Comparison of ENCODE assay signal across 8 cellular contexts in genomic region chr10:80104066-80104926, GRCh38. TPM values are rescaled to one million over a fixed set of nuclear protein-coding genes. Genes with fewer than 3 reads are reported as not detected.
DNase-seq lines count a peak whose midpoint lies in the region; ATAC-seq, FAIRE-seq and TF ChIP-seq lines count a peak whose summit lies in the region.

No MANE protein-coding gene starts in this region.

- peaks cover 0 to 5% of the 10 kb centered on the region in 2 donors for H3K4me1 ChIP-seq in naive thymus-derived CD4-positive, alpha-beta T cell (ENCODE audit: control insufficient read depth in 2 of 2, insufficient read depth in 2 of 2, low read length in 2 of 2)

- peak; percentile 22 for DNase-seq in GM12892 (ENCODE audit: insufficient read length)
- DNase-seq in naive thymus-derived CD4-positive, alpha-beta T cell = peak in 4 of 9 donors; percentile 6 to 20 (median 14)
- DNase-seq in NOMO-1 treated with dmso at 0.1 percent for 144 hours (lab: John Stamatoyannopoulos, UW; ENCODE audit: unreplicated experiment) = no peak
- DNase-seq in stimulated activated naive CD4-positive, alpha-beta T cell treated with Interleukin-2 at 50 U/mL for 16 hours (lab: John Stamatoyannopoulos, UW) = no peak
- DNase-seq in inferior parietal cortex (ENCODE audit: extremely low spot score) = no peak
- no peak for DNase-seq in MV-4-11 (lab: John Stamatoyannopoulos, UW)

- H3K4me3 ChIP-seq in naive thymus-derived CD4-positive, alpha-beta T cell (ENCODE audit: low read length) = no peak overlapping the region

- CTCF ChIA-PET in naive thymus-derived CD4-positive, alpha-beta T cell (lab: Charles Lee) = interaction anchor here (0.6 to 0.7 kb wide), 2 partner anchors 17 to 52 kb away, joined by 3 read pairs; no protein-coding TSS in a partner anchor

- peaks cover 11 to 21% (median 19%) of the 10 kb centered on the region in 5 experiments for H3K9me3 Mint-ChIP-seq in brain
- peaks cover 5 to 22% (median 12%) of the 10 kb centered on the region in 11 donors for H3K9me3 Mint-ChIP-seq in naive thymus-derived CD4-positive, alpha-beta T cell

- no peak for FAIRE-seq in GM12892 (lab: Jason Lieb, UNC)

- no peak for TF ChIP-seq CTCF in brain (conservative IDR thresholded peaks at IDR 0.05)

- POLR2A ChIA-PET in naive thymus-derived CD4-positive, alpha-beta T cell (lab: Charles Lee) = interaction anchor here (0.7 to 0.9 kb wide), 2 partner anchors 25 to 781 kb away, joined by 3 to 4 read pairs; partner anchors contain the start of gene TMEM254

- H3K27ac Mint-ChIP-seq in brain = peak overlapping the region in 3 of 5 experiments; percentile 81 to 93 (median 88)
- H3K27ac Mint-ChIP-seq in naive thymus-derived CD4-positive, alpha-beta T cell = peak overlapping the region in 3 of 9 donors; percentile 25 to 76 (median 41)

- intact Hi-C loops in naive thymus-derived CD4-positive, alpha-beta T cell (cut with micrococcal nuclease) = no loop called here

- no peaks in the 10 kb centered on the region for H3K27me3 Mint-ChIP-seq in brain
- H3K27me3 Mint-ChIP-seq in naive thymus-derived CD4-positive, alpha-beta T cell = peaks cover 0 to 4% (median 0%) of the 10 kb centered on the region in 5 donors

- H3K27ac ChIP-seq in naive thymus-derived CD4-positive, alpha-beta T cell (ENCODE audit: low read depth, low read length) = no peak overlapping the region

- H3K9me3 ChIP-seq in naive thymus-derived CD4-positive, alpha-beta T cell (ENCODE audit: control insufficient read depth in 2 of 3, low read length in 3 of 3) = peaks cover 0 to 9% (median 0%) of the 10 kb centered on the region in 3 experiments

- TF ChIP-seq POLR2A in GM12892 (IDR thresholded peaks at IDR 0.05; ENCODE audit: low read depth, low read length) = no peak

- peaks cover 44% of the 10 kb centered on the region for H3K4me1 Mint-ChIP-seq in brain
- peaks cover 0 to 18% (median 14%) of the 10 kb centered on the region in 7 donors for H3K4me1 Mint-ChIP-seq in naive thymus-derived CD4-positive, alpha-beta T cell

- peak overlapping the region in 2 of 5 experiments; percentile 6 to 18 for H3K4me3 Mint-ChIP-seq in brain
- H3K4me3 Mint-ChIP-seq in naive thymus-derived CD4-positive, alpha-beta T cell = no peak overlapping the region

- H3K36me3 Mint-ChIP-seq in brain = peaks cover 11% of the 10 kb centered on the region
- peaks cover 0 to 15% (median 0%) of the 10 kb centered on the region in 5 donors for H3K36me3 Mint-ChIP-seq in naive thymus-derived CD4-positive, alpha-beta T cell

- no peaks in the 10 kb centered on the region for H3K36me3 ChIP-seq in naive thymus-derived CD4-positive, alpha-beta T cell (ENCODE audit: control insufficient read depth in 2 of 3, insufficient read depth in 3 of 3, low read length in 3 of 3)

- H3K27me3 ChIP-seq in naive thymus-derived CD4-positive, alpha-beta T cell (ENCODE audit: control insufficient read depth in 2 of 2, insufficient read depth in 2 of 2, low read length in 2 of 2) = no peaks in the 10 kb centered on the region

- ATAC-seq in HG02970 (IDR thresholded peaks at IDR 0.05; ENCODE audit: low FRiP score, unreplicated experiment) = peak; percentile 64
- ATAC-seq in naive thymus-derived CD4-positive, alpha-beta T cell = peak; percentile 77

RNA-seq across cellular contexts. Expression of gene TMEM254, which starts 25.8 kb away (rescaled TPM):
- 14.1 TPM for polyA plus RNA-seq in GM12892 (2012; ENCODE audit: missing spikeins)
- polyA plus RNA-seq in brain (ENCODE audit: insufficient read depth, low read depth, low replicate concordance) = 37.5 TPM
- 10 to 100 TPM in 4 of 5 experiments, 1 to 10 TPM in 1; 7.3 to 19.6 (median 17.1) TPM for total RNA-seq in naive thymus-derived CD4-positive, alpha-beta T cell
- polyA plus RNA-seq in naive thymus-derived CD4-positive, alpha-beta T cell = 10 to 100 TPM; 37.4 to 44.5 TPM

RNA-seq across cellular contexts. Expression of gene PLAC9, which starts 28.2 kb away (rescaled TPM):
- not detected for polyA plus RNA-seq in GM12892 (2012; ENCODE audit: missing spikeins)
- polyA plus RNA-seq in brain (ENCODE audit: insufficient read depth, low read depth, low replicate concordance) = 6.4 TPM
- not detected for total RNA-seq in naive thymus-derived CD4-positive, alpha-beta T cell
- not detected for polyA plus RNA-seq in naive thymus-derived CD4-positive, alpha-beta T cell
